ENCODE assay signal across 1 cellular context in the genomic region with DNA sequence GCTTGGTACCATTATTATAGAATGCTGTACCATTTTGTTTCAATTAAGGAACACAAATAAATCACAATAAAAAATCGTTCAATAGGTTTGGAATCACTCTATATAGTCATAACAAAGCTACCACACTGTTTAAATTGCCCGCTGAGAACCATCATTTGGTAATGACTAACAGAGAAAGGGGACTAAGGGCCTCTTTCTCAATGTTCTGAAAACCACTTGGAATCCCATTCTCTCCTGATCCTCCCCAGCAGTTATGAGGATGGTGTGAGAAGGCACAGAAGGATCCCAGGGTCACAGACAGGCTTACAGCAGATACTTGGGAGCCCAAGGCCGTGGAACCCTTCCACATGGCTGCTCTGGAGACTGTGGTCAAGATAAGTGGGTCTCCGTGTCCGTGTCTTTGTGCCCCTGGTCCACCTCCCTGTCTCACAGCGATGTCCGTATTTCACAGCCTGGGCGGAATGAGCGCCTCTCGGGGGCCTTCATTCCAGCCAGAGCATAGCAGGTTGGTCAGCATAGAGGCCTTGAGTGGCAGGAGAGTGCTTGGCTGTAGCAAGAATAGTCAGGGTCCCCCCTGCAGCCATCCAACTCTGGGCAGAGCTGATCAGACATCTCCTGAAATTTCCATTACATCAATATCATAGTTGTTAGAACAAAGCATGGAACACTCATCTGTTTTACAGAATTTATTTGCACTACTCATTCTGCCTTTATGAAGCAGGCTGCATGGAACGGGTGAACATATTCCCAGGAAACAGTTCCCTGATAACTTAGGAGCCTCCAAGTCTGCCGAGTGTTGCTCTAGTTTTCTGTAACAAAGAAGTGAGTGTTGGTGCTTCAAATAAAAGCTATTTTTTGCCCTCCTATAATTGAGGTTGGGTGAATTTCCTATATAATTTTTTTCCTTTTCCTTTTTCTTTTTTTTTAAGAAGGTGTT.
TF ChIP-seq lines count a peak whose summit lies in the region.

No MANE protein-coding gene starts in this region.

TF ChIP-seq in H1, 55 proteins besides CTCF, POLR2A, EP300 and RAD21:
- TF ChIP-seq SAP30 (IDR thresholded peaks at IDR 0.05; ENCODE audit: insufficient read depth, insufficient replicate concordance, low read length) (no peak), GABPA (IDR thresholded peaks at IDR 0.05; ENCODE audit: borderline replicate concordance, insufficient read depth, low read length) (no peak), KDM1A (IDR thresholded peaks at IDR 0.05; ENCODE audit: borderline replicate concordance, low read length) (no peak), KDM4A (IDR thresholded peaks at IDR 0.05; ENCODE audit: low read depth, low read length, severe bottlenecking) (no peak), BCL11A (IDR thresholded peaks at IDR 0.05; ENCODE audit: low read depth in 2 of 2, low read length in 2 of 2) (no peak), GTF2F1 (IDR thresholded peaks at IDR 0.05; ENCODE audit: borderline replicate concordance, low read depth, low read length) (no peak), TAF1 (IDR thresholded peaks at IDR 0.05; ENCODE audit: low read depth, low read length) (no peak), ASH2L (IDR thresholded peaks at IDR 0.05; ENCODE audit: low read length) (no peak), SIX5 (IDR thresholded peaks at IDR 0.05; ENCODE audit: low read depth, low read length) (no peak), CHD1 (IDR thresholded peaks at IDR 0.05; ENCODE audit: low read depth, low read length) (no peak), KDM5A (IDR thresholded peaks at IDR 0.05; ENCODE audit: low read length) (no peak), BRCA1 (IDR thresholded peaks at IDR 0.05; ENCODE audit: low read depth, low read length) (no peak), PHF8 (conservative IDR thresholded peaks at IDR 0.05; ENCODE audit: low read depth, low read length) (no peak), FOSL1 (IDR thresholded peaks at IDR 0.05; ENCODE audit: insufficient read depth, low read depth, low read length) (no peak), BACH1 (IDR thresholded peaks at IDR 0.05; ENCODE audit: low read length) (no peak), ATF2 (IDR thresholded peaks at IDR 0.05; ENCODE audit: low read length) (no peak), TBP (IDR thresholded peaks at IDR 0.05; ENCODE audit: low read depth, low read length) (no peak), MAFK (IDR thresholded peaks at IDR 0.05; ENCODE audit: low read depth, low read length) (no peak)
